In the genomic region with DNA sequence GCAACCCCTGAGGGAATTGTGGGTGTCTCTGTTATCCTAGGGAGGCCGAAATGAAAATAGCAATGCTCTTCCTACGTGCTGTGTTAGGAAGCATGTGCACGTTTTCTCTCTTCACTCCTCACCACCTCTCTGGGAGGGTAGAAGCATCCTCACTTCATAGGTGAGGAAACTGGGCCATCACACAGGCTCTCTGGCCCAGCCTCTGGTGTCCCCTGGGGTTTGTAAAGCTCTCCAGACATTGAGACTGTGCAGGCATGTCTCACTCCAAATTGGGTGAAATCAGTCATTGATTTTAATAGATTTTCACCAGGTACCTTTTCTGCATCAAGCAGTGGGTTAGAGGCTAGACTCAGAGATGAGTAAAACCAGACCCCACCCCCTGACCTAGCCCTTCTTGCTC, we compare ENCODE assay signal across 1 cellular context.
A peak's percentile ranks its signal among the peaks of the same experiment; 100 is the strongest.
TF ChIP-seq lines count a peak whose summit lies in the region.

No MANE protein-coding gene starts in this region.

TF ChIP-seq in GM12878, 131 proteins besides CTCF, POLR2A, EP300 and RAD21 (continued from another document):
- TF ChIP-seq, protein P1, sequence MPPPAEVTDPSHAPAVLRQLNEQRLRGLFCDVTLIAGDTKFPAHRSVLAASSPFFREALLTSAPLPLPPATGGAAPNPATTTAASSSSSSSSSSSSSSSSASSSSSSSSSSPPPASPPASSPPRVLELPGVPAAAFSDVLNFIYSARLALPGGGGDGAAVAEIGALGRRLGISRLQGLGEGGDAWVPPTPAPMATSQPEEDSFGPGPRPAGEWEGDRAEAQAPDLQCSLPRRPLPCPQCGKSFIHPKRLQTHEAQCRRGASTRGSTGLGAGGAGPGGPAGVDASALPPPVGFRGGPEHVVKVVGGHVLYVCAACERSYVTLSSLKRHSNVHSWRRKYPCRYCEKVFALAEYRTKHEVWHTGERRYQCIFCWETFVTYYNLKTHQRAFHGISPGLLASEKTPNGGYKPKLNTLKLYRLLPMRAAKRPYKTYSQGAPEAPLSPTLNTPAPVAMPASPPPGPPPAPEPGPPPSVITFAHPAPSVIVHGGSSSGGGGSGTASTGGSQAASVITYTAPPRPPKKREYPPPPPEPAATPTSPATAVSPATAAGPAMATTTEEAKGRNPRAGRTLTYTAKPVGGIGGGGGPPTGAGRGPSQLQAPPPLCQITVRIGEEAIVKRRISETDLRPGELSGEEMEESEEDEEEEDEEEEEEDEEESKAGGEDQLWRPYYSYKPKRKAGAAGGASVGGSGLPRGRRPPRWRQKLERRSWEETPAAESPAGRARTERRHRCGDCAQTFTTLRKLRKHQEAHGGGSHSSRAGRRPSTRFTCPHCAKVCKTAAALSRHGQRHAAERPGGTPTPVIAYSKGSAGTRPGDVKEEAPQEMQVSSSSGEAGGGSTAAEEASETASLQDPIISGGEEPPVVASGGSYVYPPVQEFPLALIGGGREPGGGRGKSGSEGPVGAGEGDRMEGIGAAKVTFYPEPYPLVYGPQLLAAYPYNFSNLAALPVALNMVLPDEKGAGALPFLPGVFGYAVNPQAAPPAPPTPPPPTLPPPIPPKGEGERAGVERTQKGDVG (CRISPR knock-in tag; IDR thresholded peaks at IDR 0.05): no peak
- no peak for TF ChIP-seq GATAD2B (conservative IDR thresholded peaks at IDR 0.05; ENCODE audit: low read depth)
- TF ChIP-seq RELA (IDR thresholded peaks at IDR 0.05; ENCODE audit: borderline replicate concordance, partially characterized antibody): no peak
- TF ChIP-seq NR2F1 (conservative IDR thresholded peaks at IDR 0.05): no peak
- TF ChIP-seq LARP7 (IDR thresholded peaks at IDR 0.05): no peak
- TF ChIP-seq SMC3 (IDR thresholded peaks at IDR 0.05; ENCODE audit: borderline replicate concordance, low read length): no peak
- peak; percentile 83 for TF ChIP-seq MEF2B (IDR thresholded peaks at IDR 0.05; ENCODE audit: partially characterized antibody, poor library complexity, severe bottlenecking)
- no peak for TF ChIP-seq HDAC2 (IDR thresholded peaks at IDR 0.05)
TF ChIP-seq in GM12878: peak in this region for 1.
